ENCODE assay signal across 9 cellular contexts in the genomic region with DNA sequence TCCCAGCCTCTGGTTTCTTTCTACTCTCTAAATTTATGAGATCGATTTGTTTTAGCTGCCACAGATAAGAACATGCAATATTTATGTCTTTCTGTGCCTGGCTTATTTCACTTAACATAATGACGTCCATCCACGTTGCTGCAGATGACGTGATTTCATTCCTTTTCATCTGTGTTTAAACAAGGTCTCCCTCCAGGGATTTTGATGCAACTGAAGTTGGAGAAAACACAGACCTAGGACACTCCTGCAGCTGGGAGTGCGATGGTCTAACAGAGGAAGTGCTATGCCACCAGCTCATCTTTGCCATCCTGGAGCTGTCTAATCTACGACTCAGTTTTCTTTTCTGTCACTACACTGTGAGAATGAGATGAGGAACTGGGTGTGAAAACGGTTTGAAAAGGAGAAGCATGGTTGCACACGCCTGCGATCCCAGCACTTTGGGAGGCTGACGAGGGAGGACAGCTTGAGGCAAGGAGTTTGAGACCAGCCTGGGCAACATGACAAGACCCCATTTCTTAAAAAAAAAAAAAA. TPM values are rescaled to one million over a fixed set of nuclear protein-coding genes. Genes with fewer than 3 reads are reported as not detected.
DNase-seq lines count a peak whose midpoint lies in the region; ATAC-seq and TF ChIP-seq lines count a peak whose summit lies in the region.
"Had no signal": no experiment of that assay in that cellular context is flagged by ENCODE, and none has a peak within 500 bp of the region (broad histone marks: within the 10 kb centered on the region; RNA-seq: fewer than 3 reads in every experiment).

No MANE protein-coding gene starts in this region.

- H3K9me2 ChIP-seq in SK-N-SH: no peaks in the 10 kb centered on the region

- H3K36me3 ChIP-seq in SK-N-SH (replicated peaks in 1 of 2; ENCODE audit: control insufficient read depth in 1 of 2, insufficient read depth in 2 of 2, low read length in 1 of 2) (no peaks in the 10 kb centered on the region), thoracic aorta (no peaks in the 10 kb centered on the region)

- peak overlapping the region; percentile 76 to 77 for H3K4me3 Mint-ChIP-seq in activated T-cell treated with anti-CD3 and anti-CD28 coated beads, Interleukin-2, amount 50 U/mL, for 72 hours

- no peaks in the 10 kb centered on the region for H4K20me1 ChIP-seq in SK-N-SH (ENCODE audit: insufficient read depth)

- H3K9me3 Mint-ChIP-seq in activated T-cell treated with anti-CD3 and anti-CD28 coated beads, Interleukin-2, amount 50 U/mL, for 72 hours: no peaks in the 10 kb centered on the region

- H3K9ac ChIP-seq in SK-N-SH: no peak overlapping the region

- no peak for ATAC-seq in activated T-cell treated with anti-CD3 and anti-CD28 coated beads, Interleukin-2, amount 50 U/mL, for 72 hours (replicated peaks in 1 of 2)
- no peak for ATAC-seq in thoracic aorta (ENCODE audit: insufficient number of reproducible peaks, low FRiP score, low read depth)
- no peak for ATAC-seq in GM21529 (IDR thresholded peaks at IDR 0.05; ENCODE audit: unreplicated experiment)

- H3K79me2 ChIP-seq in SK-N-SH (ENCODE audit: insufficient read depth): peaks cover 26% of the 10 kb centered on the region

- no peaks in the 10 kb centered on the region for H3K27me3 Mint-ChIP-seq in activated T-cell treated with anti-CD3 and anti-CD28 coated beads, Interleukin-2, amount 50 U/mL, for 72 hours (ENCODE audit: low read depth)

- H3K27ac ChIP-seq in SK-N-SH (ENCODE audit: low read depth in 2 of 2, low read length in 1 of 2) (peak overlapping the region; percentile 90 to 94; a peak in 3 of 4 replicates), thoracic aorta (peak overlapping the region in 1 of 2 donors; percentile 93)

- peak overlapping the region; percentile 88; the same call in 1 of the 2 replicates for H3K4me2 ChIP-seq in SK-N-SH

- no peak; the same call in none of the 2 replicates for TF ChIP-seq RAD21 in SK-N-SH (IDR thresholded peaks at IDR 0.05; ENCODE audit: low read length)

- DNase-seq in activated T-cell treated with anti-CD3 and anti-CD28 coated beads, Interleukin-2, amount 50 U/mL, for 72 hours: no peak
- no peak for DNase-seq in activated T-cell treated with anti-CD3 and anti-CD28 coated beads for 4 hours
- peak; percentile 81 for DNase-seq in SK-N-SH
- DNase-seq in germinal center (ENCODE audit: low spot score): peak; percentile 38
- no peak for DNase-seq in thoracic aorta (ENCODE audit: low spot score)
- DNase-seq in stimulated activated CD4-positive, alpha-beta T cell treated with anti-CD3 and anti-CD28 coated beads, Interleukin-4, amount 100 ng/mL, for 4 hours: no peak
- no peak for DNase-seq in NCI-H1092 treated with DMSO at 0.1 percent for 48 hours (lab: John Stamatoyannopoulos, UW)
- DNase-seq: GF-D8 had no signal

- H2AFZ ChIP-seq in SK-N-SH (ENCODE audit: low read depth): peak overlapping the region; percentile 89

- H3K4me1 Mint-ChIP-seq in activated T-cell treated with anti-CD3 and anti-CD28 coated beads, Interleukin-2, amount 50 U/mL, for 72 hours (ENCODE audit: low read depth): peaks cover 39% of the 10 kb centered on the region

- H3K4me3 ChIP-seq in SK-N-SH (ENCODE audit: low read depth in 2 of 2, low read length in 1 of 2): peak overlapping the region; percentile 11 to 64; a peak in 3 of 4 replicates
- H3K4me3 ChIP-seq in thoracic aorta: peak overlapping the region; percentile 80

- H3F3A ChIP-seq in SK-N-SH (replicated peaks; ENCODE audit: insufficient read depth): peaks cover 19% of the 10 kb centered on the region

- H3K27me3 ChIP-seq in SK-N-SH (ENCODE audit: insufficient read depth) (no peaks in the 10 kb centered on the region), thoracic aorta (replicated peaks; ENCODE audit: insufficient read depth) (no peaks in the 10 kb centered on the region)

- H3K9me3 ChIP-seq in SK-N-SH (no peaks in the 10 kb centered on the region), thoracic aorta (no peaks in the 10 kb centered on the region)

- peaks cover 0 to 15% of the 10 kb centered on the region in 2 experiments; a peak in 1 of 4 replicates for H3K4me1 ChIP-seq in SK-N-SH (ENCODE audit: control insufficient read depth in 1 of 2, insufficient read depth in 2 of 2, low read depth in 1 of 2, low read length in 1 of 2)
- peaks cover 8 to 16% of the 10 kb centered on the region in 2 donors for H3K4me1 ChIP-seq in thoracic aorta (ENCODE audit: control insufficient read depth in 1 of 2, low read depth in 2 of 2)

- POLR2A ChIA-PET in SK-N-SH (lab: Yijun Ruan, JAX): interaction anchor here (0.6 to 3.4 kb wide), 5 partner anchors 27 to 70 kb away, joined by 3 to 20 read pairs (median 4); no protein-coding TSS in a partner anchor

- 19% methylated on average over 10 of the region's 10 CpGs for WGBS in SK-N-SH (ENCODE audit: low lambda C conversion rate)

- peak in 1 of 2 experiments; percentile 93; a peak in 2 of 4 replicates for TF ChIP-seq EP300 in SK-N-SH (IDR thresholded peaks at IDR 0.05; ENCODE audit: borderline replicate concordance in 1 of 2, low read depth in 1 of 2, low read length in 1 of 2)

- CTCF ChIA-PET in SK-N-SH (lab: Yijun Ruan, JAX): interaction anchor here (0.6 to 3.3 kb wide), 5 partner anchors 11 to 213 kb away, joined by 3 to 16 read pairs (median 3); no protein-coding TSS in a partner anchor

- TF ChIP-seq CTCF in SK-N-SH (IDR thresholded peaks at IDR 0.05) (no peak), thoracic aorta (IDR thresholded peaks at IDR 0.05) (no peak)

- no peak overlapping the region for H3K27ac Mint-ChIP-seq in activated T-cell treated with anti-CD3 and anti-CD28 coated beads, Interleukin-2, amount 50 U/mL, for 72 hours

- H3K36me3 Mint-ChIP-seq in activated T-cell treated with anti-CD3 and anti-CD28 coated beads, Interleukin-2, amount 50 U/mL, for 72 hours (ENCODE audit: insufficient read depth in 2 of 2): no peaks in the 10 kb centered on the region

TF ChIP-seq in SK-N-SH, 30 proteins besides CTCF, POLR2A, EP300 and RAD21:
- peak; percentile 43; the same call in 1 of the 2 replicates for TF ChIP-seq TCF12 (IDR thresholded peaks at IDR 0.05)
- TF ChIP-seq GATA2 (CRISPR knock-in tag; IDR thresholded peaks at IDR 0.05): peak; percentile 97
- TF ChIP-seq GABPA (IDR thresholded peaks at IDR 0.05; ENCODE audit: low read depth): no peak
- TF ChIP-seq MXI1 (IDR thresholded peaks at IDR 0.05; ENCODE audit: low read depth, low read length): peak; percentile 79; the same call in 1 of the 2 replicates
- TF ChIP-seq NFIC (IDR thresholded peaks at IDR 0.05; ENCODE audit: borderline replicate concordance): no peak
- no peak for TF ChIP-seq RFX5 (IDR thresholded peaks at IDR 0.05; ENCODE audit: low read length)
- TF ChIP-seq FOXJ3 (CRISPR knock-in tag; IDR thresholded peaks at IDR 0.05): peak; percentile 87; the same call in 1 of the 2 replicates
- TF ChIP-seq RCOR1 (IDR thresholded peaks at IDR 0.05; ENCODE audit: low read length): peak; percentile 95
- TF ChIP-seq, protein P1, sequence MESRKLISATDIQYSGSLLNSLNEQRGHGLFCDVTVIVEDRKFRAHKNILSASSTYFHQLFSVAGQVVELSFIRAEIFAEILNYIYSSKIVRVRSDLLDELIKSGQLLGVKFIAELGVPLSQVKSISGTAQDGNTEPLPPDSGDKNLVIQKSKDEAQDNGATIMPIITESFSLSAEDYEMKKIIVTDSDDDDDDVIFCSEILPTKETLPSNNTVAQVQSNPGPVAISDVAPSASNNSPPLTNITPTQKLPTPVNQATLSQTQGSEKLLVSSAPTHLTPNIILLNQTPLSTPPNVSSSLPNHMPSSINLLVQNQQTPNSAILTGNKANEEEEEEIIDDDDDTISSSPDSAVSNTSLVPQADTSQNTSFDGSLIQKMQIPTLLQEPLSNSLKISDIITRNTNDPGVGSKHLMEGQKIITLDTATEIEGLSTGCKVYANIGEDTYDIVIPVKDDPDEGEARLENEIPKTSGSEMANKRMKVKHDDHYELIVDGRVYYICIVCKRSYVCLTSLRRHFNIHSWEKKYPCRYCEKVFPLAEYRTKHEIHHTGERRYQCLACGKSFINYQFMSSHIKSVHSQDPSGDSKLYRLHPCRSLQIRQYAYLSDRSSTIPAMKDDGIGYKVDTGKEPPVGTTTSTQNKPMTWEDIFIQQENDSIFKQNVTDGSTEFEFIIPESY (IDR thresholded peaks at IDR 0.05; ENCODE audit: borderline replicate concordance, low read depth): no peak
- no peak for TF ChIP-seq TEAD4 (IDR thresholded peaks at IDR 0.05; ENCODE audit: borderline replicate concordance, insufficient read depth)
- TF ChIP-seq, protein P2, sequence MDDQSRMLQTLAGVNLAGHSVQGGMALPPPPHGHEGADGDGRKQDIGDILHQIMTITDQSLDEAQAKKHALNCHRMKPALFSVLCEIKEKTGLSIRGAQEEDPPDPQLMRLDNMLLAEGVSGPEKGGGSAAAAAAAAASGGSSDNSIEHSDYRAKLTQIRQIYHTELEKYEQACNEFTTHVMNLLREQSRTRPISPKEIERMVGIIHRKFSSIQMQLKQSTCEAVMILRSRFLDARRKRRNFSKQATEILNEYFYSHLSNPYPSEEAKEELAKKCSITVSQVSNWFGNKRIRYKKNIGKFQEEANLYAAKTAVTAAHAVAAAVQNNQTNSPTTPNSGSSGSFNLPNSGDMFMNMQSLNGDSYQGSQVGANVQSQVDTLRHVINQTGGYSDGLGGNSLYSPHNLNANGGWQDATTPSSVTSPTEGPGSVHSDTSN (IDR thresholded peaks at IDR 0.05): peak; percentile 36; the same call in 1 of the 2 replicates
- TF ChIP-seq, protein P3, sequence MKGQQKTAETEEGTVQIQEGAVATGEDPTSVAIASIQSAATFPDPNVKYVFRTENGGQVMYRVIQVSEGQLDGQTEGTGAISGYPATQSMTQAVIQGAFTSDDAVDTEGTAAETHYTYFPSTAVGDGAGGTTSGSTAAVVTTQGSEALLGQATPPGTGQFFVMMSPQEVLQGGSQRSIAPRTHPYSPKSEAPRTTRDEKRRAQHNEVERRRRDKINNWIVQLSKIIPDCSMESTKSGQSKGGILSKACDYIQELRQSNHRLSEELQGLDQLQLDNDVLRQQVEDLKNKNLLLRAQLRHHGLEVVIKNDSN (IDR thresholded peaks at IDR 0.05; ENCODE audit: borderline replicate concordance, low read depth): no peak

RNA-seq across cellular contexts. Expression of gene KCTD7, which starts 1.5 kb away (rescaled TPM):
- total RNA-seq in activated T-cell treated with anti-CD3 and anti-CD28 coated beads, Interleukin-2, amount 50 U/mL, for 72 hours: 10 to 100 TPM; 12.2 to 14.9 TPM
- polyA plus RNA-seq in SK-N-SH (2012; rRNA removed): 19.5 and 27.4 TPM in 2 replicates
- 9.2 and 11.0 TPM in 2 replicates for polyA plus RNA-seq in SK-N-SH (2012; cell fraction: cytosol; rRNA removed)
- polyA plus RNA-seq in SK-N-SH (2012; cell fraction: nucleus; rRNA removed): 71.9 and 88.4 TPM in 2 replicates
- 10 to 100 TPM; 24.5 to 31.0 TPM for total RNA-seq in thoracic aorta

Comparison
In these comparisons a context has a peak if more than half of its experiments do, and no peak if none do; other contexts are left out.
1. DNase-seq: peak in SK-N-SH (single experiment) and germinal center (single experiment); none in activated T-cell treated with anti-CD3 and anti-CD28 coated beads, Interleukin-2, amount 50 U/mL, for 72 hours (0 of 2), activated T-cell treated with anti-CD3 and anti-CD28 coated beads for 4 hours (single experiment), thoracic aorta (single experiment), stimulated activated CD4-positive, alpha-beta T cell treated with anti-CD3 and anti-CD28 coated beads, Interleukin-4, amount 100 ng/mL, for 4 hours (0 of 2) and NCI-H1092 treated with DMSO at 0.1 percent for 48 hours (single experiment).